ENCODE assay signal across 8 cellular contexts in the genomic region with DNA sequence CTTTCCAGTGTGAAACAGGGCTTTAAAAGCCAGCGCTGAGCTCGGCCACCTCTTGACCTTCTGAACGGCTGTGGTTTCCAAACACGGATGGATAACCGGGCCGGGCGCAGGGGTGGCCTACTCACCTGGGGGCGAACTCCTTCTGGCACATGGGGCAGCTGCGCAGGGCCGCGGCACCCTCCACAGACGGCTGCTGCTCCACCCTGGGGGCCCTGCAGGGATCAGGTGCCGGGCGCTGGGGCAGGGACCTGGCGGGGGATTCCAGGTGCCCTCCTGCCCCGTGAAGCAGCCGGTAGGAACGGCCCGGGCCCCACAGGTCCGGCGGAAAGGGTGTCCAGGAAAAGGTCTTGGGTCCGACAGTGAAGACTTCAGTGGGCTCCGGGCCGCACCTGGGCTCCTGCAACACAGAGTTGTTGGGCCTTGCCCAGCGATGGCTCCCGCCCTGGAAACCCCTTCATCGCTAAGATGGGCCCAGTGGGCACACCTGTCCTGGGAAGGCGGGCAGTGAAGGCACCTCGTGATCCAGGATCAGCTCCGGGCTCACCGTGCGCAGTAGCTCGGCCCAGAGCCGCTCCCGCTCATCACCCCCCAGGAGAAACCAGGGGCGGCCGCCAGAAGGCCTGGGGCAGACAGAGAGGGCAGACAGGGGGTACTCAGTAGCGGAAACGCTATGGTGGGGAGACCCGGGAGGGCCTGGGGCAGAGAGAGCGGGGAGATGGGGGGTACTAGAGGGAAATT. TPM values are rescaled to one million over a fixed set of nuclear protein-coding genes. Genes with fewer than 3 reads are reported as not detected.
A peak's percentile ranks its signal among the peaks of the same experiment; 100 is the strongest.
DNase-seq lines count a peak whose midpoint lies in the region; ATAC-seq and TF ChIP-seq lines count a peak whose summit lies in the region.

No MANE protein-coding gene starts in this region.

- H3K27ac ChIP-seq in 22Rv1 (peak overlapping the region; percentile 90), body of pancreas (peak overlapping the region; percentile 77 to 100 (median 94)), mesenchymal stem cell (ENCODE audit: low read length, poor library complexity, severe bottlenecking) (no peak overlapping the region)

- H2BK5ac ChIP-seq in mesenchymal stem cell (ENCODE audit: low read depth, low read length, poor library complexity, severe bottlenecking), result no peak overlapping the region

- peak overlapping the region; percentile 54 to 57 for H2BK12ac ChIP-seq in mesenchymal stem cell (ENCODE audit: low read length in 2 of 2)

- peak overlapping the region in 1 of 2 experiments; percentile 84 for H3K14ac ChIP-seq in mesenchymal stem cell (ENCODE audit: low read length in 2 of 2)

- TF ChIP-seq CTCF in 22Rv1 (IDR thresholded peaks at IDR 0.05) (no peak), HFF-Myc (IDR thresholded peaks at IDR 0.05; ENCODE audit: low read depth, low read length, missing control alignments) (no peak), body of pancreas (IDR thresholded peaks at IDR 0.05) (no peak)

- H4K91ac ChIP-seq in mesenchymal stem cell (ENCODE audit: low read length), result peak overlapping the region; percentile 86

- H3K4ac ChIP-seq in mesenchymal stem cell (ENCODE audit: low read depth in 1 of 2, low read length in 2 of 2), result peak overlapping the region; percentile 77 to 78

- DNase-seq in HFF-Myc (ENCODE audit: extremely low read depth, low read depth), result no peak
- DNase-seq in body of pancreas, result no peak
- no peak for DNase-seq in mesenchymal stem cell
- DNase-seq in head of caudate nucleus, result no peak
- no peak for DNase-seq in NCI-H524 (lab: John Stamatoyannopoulos, UW)
- DNase-seq in UCSD-AML1 (lab: John Stamatoyannopoulos, UW; ENCODE audit: unreplicated experiment), result no peak
- DNase-seq in SKM-1 (lab: John Stamatoyannopoulos, UW; ENCODE audit: unreplicated experiment), result no peak

- peak overlapping the region in 1 of 2 experiments; percentile 54 for H3K18ac ChIP-seq in mesenchymal stem cell (ENCODE audit: low read depth in 1 of 2, low read length in 2 of 2)

- H2AFZ ChIP-seq in mesenchymal stem cell (ENCODE audit: low read depth, low read length), result no peak overlapping the region

- peaks cover 33% of the 10 kb centered on the region for H3K79me1 ChIP-seq in mesenchymal stem cell (replicated peaks; ENCODE audit: low read length, poor library complexity, severe bottlenecking)

- no peak for ATAC-seq in body of pancreas

- peak overlapping the region; percentile 80 for H4K8ac ChIP-seq in mesenchymal stem cell (ENCODE audit: low read length)

- intact Hi-C loops in body of pancreas (cut with DNase I) (loop anchor here (5.0 kb wide), 1 partner anchor 39 kb away; no protein-coding TSS in a partner anchor), head of caudate nucleus (cut with DNase I) (loop anchor here (2.0 kb wide), 1 partner anchor 187 kb away; no protein-coding TSS in a partner anchor)

- peak overlapping the region; percentile 11 for H2BK120ac ChIP-seq in mesenchymal stem cell (ENCODE audit: low read depth, low read length)

- peak overlapping the region; percentile 78 for H3K4me2 ChIP-seq in mesenchymal stem cell (ENCODE audit: low read length, poor library complexity, severe bottlenecking)

- H3K36me3 ChIP-seq in body of pancreas (replicated peaks in 1 of 2; ENCODE audit: insufficient read depth in 1 of 2, low read depth in 2 of 2) (no peaks in the 10 kb centered on the region), mesenchymal stem cell (ENCODE audit: control insufficient read depth in 1 of 2, insufficient read depth in 2 of 2, low read depth in 1 of 2, low read length in 2 of 2) (peaks cover 0 to 45% of the 10 kb centered on the region in 2 experiments)

- H3K23ac ChIP-seq in mesenchymal stem cell (ENCODE audit: low read length in 2 of 2), result peak overlapping the region in 1 of 2 experiments; percentile 74

- peak overlapping the region; percentile 74 for H3K9ac ChIP-seq in mesenchymal stem cell (ENCODE audit: low read length)

- H3K9me3 ChIP-seq in body of pancreas (no peaks in the 10 kb centered on the region), mesenchymal stem cell (ENCODE audit: control insufficient read depth, low read length) (no peaks in the 10 kb centered on the region)

- peak in 1 of 3 donors; percentile 13 for TF ChIP-seq POLR2A in body of pancreas (IDR thresholded peaks at IDR 0.05)

- H3K4me1 ChIP-seq in body of pancreas, result peaks cover 62% of the 10 kb centered on the region
- H3K4me1 ChIP-seq in mesenchymal stem cell (ENCODE audit: control insufficient read depth, insufficient read depth, low read depth, low read length), result peaks cover 40% of the 10 kb centered on the region

- no peaks in the 10 kb centered on the region for H3K27me3 ChIP-seq in body of pancreas
- H3K27me3 ChIP-seq in mesenchymal stem cell (ENCODE audit: control insufficient read depth in 1 of 2, insufficient read depth in 1 of 2, low read length in 2 of 2), result no peaks in the 10 kb centered on the region

- H3K4me3 ChIP-seq in HFF-Myc (replicated peaks; ENCODE audit: low read depth, low read length), result peak overlapping the region; percentile 58
- no peak overlapping the region for H3K4me3 ChIP-seq in body of pancreas
- peak overlapping the region; percentile 58 to 72 for H3K4me3 ChIP-seq in mesenchymal stem cell (ENCODE audit: insufficient read depth in 1 of 2, low read depth in 1 of 2, low read length in 2 of 2)

- H2BK15ac ChIP-seq in mesenchymal stem cell (ENCODE audit: low read depth, poor library complexity, severe bottlenecking), result peak overlapping the region; percentile 73

- H2AK5ac ChIP-seq in mesenchymal stem cell (ENCODE audit: low read length, severe bottlenecking), result peak overlapping the region; percentile 52

- WGBS in body of pancreas, 2 donors, result 39 to 43% methylated on average over 10 to 41 of the region's 41 CpGs
- WGBS in mesenchymal stem cell, result 67% methylated on average over 41 of the region's 41 CpGs

RNA-seq across cellular contexts. Expression of a gene that starts 0.9 kb away (rescaled TPM):
- total RNA-seq in body of pancreas, result 10 to 100 TPM; 19.8 to 23.6 TPM
- polyA plus RNA-seq in mesenchymal stem cell (2013, experiment 1 of 2), result 84.5 TPM
- 86.1 TPM for polyA plus RNA-seq in mesenchymal stem cell (2013, experiment 2 of 2)

RNA-seq across cellular contexts. Expression of a gene that starts 34.4 kb away (rescaled TPM):
- total RNA-seq in body of pancreas, result 10 to 100 TPM; 15.8 to 33.0 TPM
- 43.3 TPM for polyA plus RNA-seq in mesenchymal stem cell (2013, experiment 1 of 2)
- polyA plus RNA-seq in mesenchymal stem cell (2013, experiment 2 of 2), result 44.2 TPM

Comparison
In these comparisons a context has a peak if more than half of its experiments do, and no peak if none do; other contexts are left out.
1. H3K4me3 ChIP-seq: peak in HFF-Myc (single experiment) and mesenchymal stem cell (2 of 2); none in body of pancreas (0 of 2).